16 cellular contexts compared by ENCODE assay signal in the genomic region with DNA sequence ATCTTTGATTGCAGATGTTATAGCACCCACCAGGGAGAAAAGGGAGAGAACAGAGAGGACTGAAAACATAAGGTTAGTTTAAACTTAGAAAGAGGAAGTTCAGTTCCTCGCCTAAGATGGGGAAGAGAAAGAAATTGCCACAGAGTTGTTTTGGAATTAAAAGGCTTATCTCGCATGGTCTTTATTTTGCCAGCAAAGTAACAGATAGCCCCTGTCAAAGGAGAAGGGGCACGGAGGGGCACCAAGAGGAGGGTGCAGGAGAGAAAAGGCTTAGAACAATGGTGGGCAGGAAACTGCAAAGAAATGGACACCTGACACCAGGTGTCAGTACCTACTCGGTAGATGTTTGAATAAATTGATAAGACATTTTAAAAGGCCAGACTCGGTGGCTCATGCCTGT. TPM values are rescaled to one million over a fixed set of nuclear protein-coding genes. Genes with fewer than 3 reads are reported as not detected.
A peak's percentile ranks its signal among the peaks of the same experiment; 100 is the strongest.
DNase-seq lines count a peak whose midpoint lies in the region; ATAC-seq and TF ChIP-seq lines count a peak whose summit lies in the region.
"Had no signal": no experiment of that assay in that cellular context is flagged by ENCODE, and none has a peak within 500 bp of the region (broad histone marks: within the 10 kb centered on the region; RNA-seq: fewer than 3 reads in every experiment).

No MANE protein-coding gene starts in this region.

- POLR2A ChIA-PET in HCT116 (lab: Charles Lee), result interaction anchor here (1.2 kb wide), 1 partner anchor 18 kb away, joined by 4 read pairs; the partner anchor contains the start of gene OXA1L

- no peak overlapping the region for H2AFZ ChIP-seq in HCT116 (ENCODE audit: low read depth, low read length, poor library complexity, severe bottlenecking)

- H3K27ac ChIP-seq in HCT116 (ENCODE audit: low read depth, low read length), result no peak overlapping the region
- H3K27ac ChIP-seq: upper lobe of left lung had no signal

- H3K9ac ChIP-seq in HCT116 (ENCODE audit: low read length), result no peak overlapping the region

- peak; percentile 50 for DNase-seq in GF-D8 (lab: John Stamatoyannopoulos, UW)
- DNase-seq in HCT116 (ENCODE audit: low read depth, low spot score), result no peak
- peak; percentile 78 for DNase-seq in OCI-M1 (lab: John Stamatoyannopoulos, UW)
- DNase-seq in medulla oblongata (ENCODE audit: extremely low spot score), result peak; percentile 26
- no peak for DNase-seq in mucosa of gallbladder (ENCODE audit: low spot score)
- DNase-seq: activated CD4-positive, alpha-beta T cell treated with anti-CD3 and anti-CD28 coated beads, Interleukin-2, amount 50 U/mL, for 1 hour; DND-41; erythroblast; H7; naive thymus-derived CD8-positive, alpha-beta T cell; stimulated activated CD8-positive, alpha-beta memory T cell treated with anti-CD3 and anti-CD28 coated beads, Interleukin-4, amount 100 ng/mL, for 48 hours; upper lobe of left lung had no signal

- 0 out of 2 replicates have a peak, but pooled peaks have one; percentile 24 for TF ChIP-seq RAD21 in HCT116 (IDR thresholded peaks at IDR 0.05; ENCODE audit: low read depth)

- TF ChIP-seq CTCF in HCT116 (IDR thresholded peaks at IDR 0.05 in 2 of 3, conservative IDR thresholded peaks at IDR 0.05 in 1 of 3; ENCODE audit: borderline replicate concordance in 1 of 3, insufficient read depth in 1 of 3, low read depth in 2 of 3, low read length in 2 of 3), result no peak

- H3K9me2 ChIP-seq in HCT116 (ENCODE audit: insufficient read depth), result no peaks in the 10 kb centered on the region

- H3K4me1 ChIP-seq in HCT116 (ENCODE audit: control insufficient read depth in 1 of 2, insufficient read depth in 2 of 2, low read length in 2 of 2), result no peaks in the 10 kb centered on the region
- H3K4me1 ChIP-seq: upper lobe of left lung had no signal

- H4K20me1 ChIP-seq in HCT116 (ENCODE audit: insufficient read depth), result no peaks in the 10 kb centered on the region

- no peaks in the 10 kb centered on the region for H3K9me3 ChIP-seq in HCT116 (ENCODE audit: control insufficient read depth in 1 of 2, insufficient read depth in 1 of 2, low read depth in 1 of 2, low read length in 2 of 2)
- H3K9me3 ChIP-seq: upper lobe of left lung had no signal

- CTCF ChIA-PET in HCT116 (lab: Charles Lee), result no interaction called here

- H3K36me3 ChIP-seq in HCT116 (ENCODE audit: control insufficient read depth in 1 of 2, insufficient read depth in 2 of 2, low read length in 2 of 2), result no peaks in the 10 kb centered on the region
- H3K36me3 ChIP-seq: upper lobe of left lung had no signal

- TF ChIP-seq POLR2A in HCT116 (IDR thresholded peaks at IDR 0.05; ENCODE audit: borderline replicate concordance, extremely low read depth, insufficient read depth, insufficient read length), result no peak

- RAD21 ChIA-PET in HCT116 (lab: Charles Lee; ENCODE audit: low non-redundant PET in 1 of 2, low total read pairs in 2 of 2, uncharacterized antibody in 2 of 2, unreplicated experiment in 2 of 2), result no interaction called here

- H3K27me3 ChIP-seq in HCT116 (ENCODE audit: insufficient read depth, low read length), result no peaks in the 10 kb centered on the region
- H3K27me3 ChIP-seq: upper lobe of left lung had no signal

- no TSS peak for BruUV-seq in HCT116 (replicated peaks; lab: Mats Ljungman, UMichigan)

- H3K79me2 ChIP-seq in HCT116 (ENCODE audit: insufficient read depth, low read length), result no peaks in the 10 kb centered on the region

- H3K4me2 ChIP-seq in HCT116 (ENCODE audit: low read length), result no peak overlapping the region

- no peak overlapping the region for H3K4me3 ChIP-seq in HCT116 (replicated peaks in 1 of 2; ENCODE audit: low read depth in 1 of 2, low read length in 2 of 2)
- H3K4me3 ChIP-seq: upper lobe of left lung had no signal

- no peak for ATAC-seq in HCT116
- no peak for ATAC-seq in HG02623 (IDR thresholded peaks at IDR 0.05; ENCODE audit: unreplicated experiment)
- ATAC-seq in HG03571 (IDR thresholded peaks at IDR 0.05; ENCODE audit: unreplicated experiment), result no peak
- ATAC-seq in GM21423 (IDR thresholded peaks at IDR 0.05; ENCODE audit: unreplicated experiment), result no peak
- ATAC-seq: naive thymus-derived CD8-positive, alpha-beta T cell; Panc1 had no signal

- intact Hi-C loops in HCT116 (cut with micrococcal nuclease), result no loop called here

TF ChIP-seq in HCT116, 20 proteins besides CTCF, POLR2A, EP300 and RAD21:
- TF ChIP-seq EZH2 (IDR thresholded peaks at IDR 0.05), result no peak
- no peak for TF ChIP-seq REST (IDR thresholded peaks at IDR 0.05; ENCODE audit: low read depth)
- TF ChIP-seq SIN3A (IDR thresholded peaks at IDR 0.05; ENCODE audit: low read depth), result no peak
- no peak for TF ChIP-seq CBX3 (IDR thresholded peaks at IDR 0.05; ENCODE audit: low read depth)
- TF ChIP-seq ZFX (IDR thresholded peaks at IDR 0.05), result no peak
- TF ChIP-seq ZBTB33 (IDR thresholded peaks at IDR 0.05; ENCODE audit: extremely low read depth, insufficient replicate concordance, low read length), result no peak
- no peak for TF ChIP-seq ZNF274 (IDR thresholded peaks at IDR 0.05; ENCODE audit: low read depth, low read length)
- TF ChIP-seq TCF7L2 (IDR thresholded peaks at IDR 0.05; ENCODE audit: borderline replicate concordance, extremely low read depth, insufficient read depth, insufficient read length), result no peak
- TF ChIP-seq, protein P1, sequence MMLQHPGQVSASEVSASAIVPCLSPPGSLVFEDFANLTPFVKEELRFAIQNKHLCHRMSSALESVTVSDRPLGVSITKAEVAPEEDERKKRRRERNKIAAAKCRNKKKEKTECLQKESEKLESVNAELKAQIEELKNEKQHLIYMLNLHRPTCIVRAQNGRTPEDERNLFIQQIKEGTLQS (IDR thresholded peaks at IDR 0.05), result no peak
- TF ChIP-seq SP1 (IDR thresholded peaks at IDR 0.05; ENCODE audit: low read depth), result no peak
- no peak for TF ChIP-seq CEBPB (IDR thresholded peaks at IDR 0.05; ENCODE audit: low read depth)
- TF ChIP-seq POLR2AphosphoS5 (IDR thresholded peaks at IDR 0.05; ENCODE audit: low read depth, low read length), result no peak
- no peak for TF ChIP-seq YY1 (IDR thresholded peaks at IDR 0.05; ENCODE audit: extremely low read depth, insufficient replicate concordance, low read depth, low read length)
- no peak for TF ChIP-seq JUND (IDR thresholded peaks at IDR 0.05)
- no peak for TF ChIP-seq FOSL1 (IDR thresholded peaks at IDR 0.05; ENCODE audit: low read depth)
- no peak for TF ChIP-seq ELF1 (IDR thresholded peaks at IDR 0.05; ENCODE audit: borderline replicate concordance, low read depth)
- no peak for TF ChIP-seq SRF (IDR thresholded peaks at IDR 0.05; ENCODE audit: low read depth)
- TF ChIP-seq EGR1 (IDR thresholded peaks at IDR 0.05; ENCODE audit: low read depth), result no peak
- no peak for TF ChIP-seq EZH2phosphoT487 (IDR thresholded peaks at IDR 0.05; ENCODE audit: borderline replicate concordance)
- TF ChIP-seq MAX (IDR thresholded peaks at IDR 0.05), result no peak

RNA-seq across cellular contexts. Expression of gene OXA1L, which starts 17.8 kb away (rescaled TPM):
- 146 TPM for total RNA-seq in HCT116 (2021; ENCODE audit: unreplicated experiment)
- polyA plus RNA-seq in HCT116 (2012), result 131 and 154 TPM in 2 replicates
- total RNA-seq in mucosa of gallbladder, result 114 TPM

Comparison
In these comparisons a context has a peak if more than half of its experiments do, and no peak if none do; other contexts are left out.
1. DNase-seq: peak in GF-D8 (single experiment), OCI-M1 (single experiment) and medulla oblongata (single experiment); none in HCT116 (single experiment) and mucosa of gallbladder (single experiment).